In genomic region chr6:35259946-35260626, GRCh38 we compare ENCODE assay signal across 8 cellular contexts. TPM values are rescaled to one million over a fixed set of nuclear protein-coding genes. Genes with fewer than 3 reads are reported as not detected.
A peak's percentile ranks its signal among the peaks of the same experiment; 100 is the strongest.
DNase-seq lines count a peak whose midpoint lies in the region; ATAC-seq and TF ChIP-seq lines count a peak whose summit lies in the region.

No MANE protein-coding gene starts in this region.

- TF ChIP-seq POLR2A in erythroblast (IDR thresholded peaks at IDR 0.05; ENCODE audit: low read length) = no peak

- H3K27me3 Mint-ChIP-seq in naive B cell = no peaks in the 10 kb centered on the region

- no peaks in the 10 kb centered on the region for H3K9me3 Mint-ChIP-seq in naive B cell
- no peaks in the 10 kb centered on the region for H3K9me3 Mint-ChIP-seq in stimulated activated effector memory CD8-positive, alpha-beta T cell treated with anti-CD3 and anti-CD28 coated beads, Interleukin-12 subunit alpha, Interleukin-12 subunit beta, amount 100 ng/mL, for 72 hours

- peak overlapping the region; percentile 97 to 100 (median 100) for H3K27ac Mint-ChIP-seq in naive B cell
- H3K27ac Mint-ChIP-seq in stimulated activated effector memory CD8-positive, alpha-beta T cell treated with anti-CD3 and anti-CD28 coated beads, Interleukin-12 subunit alpha, Interleukin-12 subunit beta, amount 100 ng/mL, for 72 hours = peak overlapping the region; percentile 94

- H3K4me3 Mint-ChIP-seq in naive B cell = peak overlapping the region; percentile 88 to 98 (median 93)
- H3K4me3 Mint-ChIP-seq in stimulated activated effector memory CD8-positive, alpha-beta T cell treated with anti-CD3 and anti-CD28 coated beads, Interleukin-12 subunit alpha, Interleukin-12 subunit beta, amount 100 ng/mL, for 72 hours = peak overlapping the region; percentile 95

- peaks cover 44 to 59% (median 55%) of the 10 kb centered on the region in 3 donors for H3K4me1 Mint-ChIP-seq in naive B cell
- H3K4me1 Mint-ChIP-seq in stimulated activated effector memory CD8-positive, alpha-beta T cell treated with anti-CD3 and anti-CD28 coated beads, Interleukin-12 subunit alpha, Interleukin-12 subunit beta, amount 100 ng/mL, for 72 hours = peaks cover 48% of the 10 kb centered on the region

- peak; percentile 43 for DNase-seq in NCI-H345 (lab: John Stamatoyannopoulos, UW)
- DNase-seq in NCI-H345 treated with DMSO at 0.1 percent for 48 hours (lab: John Stamatoyannopoulos, UW; ENCODE audit: unreplicated experiment) = no peak
- DNase-seq in NCI-H82 treated with DMSO at 0.1 percent for 48 hours (lab: John Stamatoyannopoulos, UW; ENCODE audit: unreplicated experiment) = peak; percentile 23
- DNase-seq in activated T-cell treated with anti-CD3 and anti-CD28 coated beads for 24 hours (ENCODE audit: low read depth) = peak; percentile 56
- DNase-seq in erythroblast (lab: John Stamatoyannopoulos, UW) = peak; percentile 85 to 86
- DNase-seq in naive B cell = peak; percentile 87
- peak; percentile 55 to 87 for DNase-seq in stimulated activated effector memory CD8-positive, alpha-beta T cell treated with anti-CD3 and anti-CD28 coated beads, Interleukin-12 subunit alpha, Interleukin-12 subunit beta, amount 100 ng/mL, for 72 hours (ENCODE audit: low spot score in 2 of 2)

- peak; percentile 39 for ATAC-seq in HG03045 (IDR thresholded peaks at IDR 0.05; ENCODE audit: unreplicated experiment)
- peak; percentile 67 to 68 for ATAC-seq in naive B cell (ENCODE audit: low read depth in 2 of 2)
- peak; percentile 74 for ATAC-seq in stimulated activated effector memory CD8-positive, alpha-beta T cell treated with anti-CD3 and anti-CD28 coated beads, Interleukin-12 subunit alpha, Interleukin-12 subunit beta, amount 100 ng/mL, for 72 hours

- H3K36me3 Mint-ChIP-seq in naive B cell = no peaks in the 10 kb centered on the region
- peaks cover 15% of the 10 kb centered on the region for H3K36me3 Mint-ChIP-seq in stimulated activated effector memory CD8-positive, alpha-beta T cell treated with anti-CD3 and anti-CD28 coated beads, Interleukin-12 subunit alpha, Interleukin-12 subunit beta, amount 100 ng/mL, for 72 hours

RNA-seq across cellular contexts. Expression of gene ZNF76, which starts 0.6 kb away (rescaled TPM):
- polyA plus RNA-seq in naive B cell (ENCODE audit: low read depth in 6 of 6) = 10 to 100 TPM; 22.4 to 42.1 (median 29.8) TPM

RNA-seq across cellular contexts. Expression of gene DEF6, which starts 37.5 kb away (rescaled TPM):
- polyA plus RNA-seq in naive B cell (ENCODE audit: low read depth in 6 of 6) = 100 to 1,000 TPM in 1 of 6 donors, 10 to 100 TPM in 5; 25.8 to 104 (median 58.3) TPM

RNA-seq across cellular contexts. Expression of gene SCUBE3, which starts 46.3 kb away (rescaled TPM):
- under 1 TPM in 5 of 6 donors, not detected in 1; 0.10 to 0.43 (median 0.25) TPM for polyA plus RNA-seq in naive B cell (ENCODE audit: low read depth in 6 of 6)
